ENCODE assay signal across 18 cellular contexts in the genomic region with DNA sequence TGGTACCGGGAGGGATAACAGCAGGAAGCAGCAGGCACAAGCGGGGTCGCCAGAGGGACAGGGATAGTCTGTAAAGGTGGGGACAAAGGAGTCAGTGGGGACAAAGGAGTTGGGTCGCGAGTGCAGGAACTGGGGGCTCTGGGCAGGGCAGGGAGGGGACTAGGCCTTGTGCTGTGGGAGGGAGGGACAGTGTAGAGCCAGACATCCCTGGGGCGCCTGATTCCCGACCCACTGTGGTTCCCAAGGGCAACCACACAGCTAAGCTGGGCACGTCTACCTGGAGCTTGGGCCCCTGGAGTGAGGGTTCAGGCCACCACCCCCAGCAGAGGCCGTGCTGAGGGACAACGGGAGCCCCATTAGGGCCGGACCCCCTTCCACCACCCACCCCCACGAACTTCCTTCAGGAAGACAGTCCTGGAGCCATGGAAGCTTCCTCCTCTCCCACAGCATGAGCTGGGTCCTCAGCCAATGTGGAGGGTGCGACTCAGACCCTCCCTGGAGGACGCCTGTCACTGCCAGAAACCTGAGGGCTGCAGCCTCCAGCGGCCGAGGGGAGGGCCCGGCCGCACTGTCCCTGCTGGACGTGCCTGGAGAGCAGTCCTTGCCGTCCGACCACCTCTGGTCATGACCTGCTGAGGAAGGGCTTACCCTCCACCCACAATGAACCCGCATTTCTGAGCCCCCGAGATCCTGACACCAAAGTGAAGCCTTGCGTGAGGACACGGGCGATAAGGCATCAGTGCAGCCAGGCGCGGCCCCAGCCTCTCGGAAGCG.
DNase-seq lines count a peak whose midpoint lies in the region; ATAC-seq and TF ChIP-seq lines count a peak whose summit lies in the region.
"Had no signal": no experiment of that assay in that cellular context is flagged by ENCODE, and none has a peak within 500 bp of the region (broad histone marks: within the 10 kb centered on the region; RNA-seq: fewer than 3 reads in every experiment).

No MANE protein-coding gene starts in this region.

- no peaks in the 10 kb centered on the region for H3K4me1 ChIP-seq in H9 (ENCODE audit: insufficient read depth, low read length)
- no peaks in the 10 kb centered on the region for H3K4me1 ChIP-seq in mesendoderm (ENCODE audit: control insufficient read depth, low read depth, low read length)
- H3K4me1 ChIP-seq in spleen, result no peaks in the 10 kb centered on the region
- H3K4me1 ChIP-seq: SJSA1 had no signal

- TF ChIP-seq CTCF in H9 (conservative IDR thresholded peaks at IDR 0.05), result no peak
- no peak for TF ChIP-seq CTCF in coronary artery (IDR thresholded peaks at IDR 0.05)
- no peak for TF ChIP-seq CTCF in spleen (IDR thresholded peaks at IDR 0.05 in 8 of 11, conservative IDR thresholded peaks at IDR 0.05 in 3 of 11)

- H2BK12ac ChIP-seq in H9 (ENCODE audit: insufficient read length, low read depth, low read length), result no peak overlapping the region

- H3K56ac ChIP-seq in H9 (ENCODE audit: insufficient read length, low read depth, low read length) (no peak overlapping the region), mesendoderm (ENCODE audit: low read length) (no peak overlapping the region)

- WGBS in H9 (ENCODE audit: extremely low coverage, insufficient read length, low lambda C conversion rate), result no CpG with 5 or more reads among the region's 30 CpGs
- WGBS in mesendoderm (ENCODE audit: extremely low coverage, insufficient coverage, low lambda C conversion rate), result no CpG with 5 or more reads among the region's 30 CpGs
- WGBS in spleen, 5 donors, result 80 to 86% (median 82%) methylated on average over 25 to 30 of the region's 30 CpGs

- H3K27me3 ChIP-seq in H9 (ENCODE audit: insufficient read depth, low read length) (no peaks in the 10 kb centered on the region), mesendoderm (ENCODE audit: insufficient read depth, low read length, poor library complexity) (no peaks in the 10 kb centered on the region), spleen (replicated peaks in 1 of 7) (peaks cover 0 to 42% (median 0%) of the 10 kb centered on the region in 7 donors)

- no peak overlapping the region for H3K27ac ChIP-seq in H9 (ENCODE audit: insufficient read length, low read depth, low read length)
- no peak overlapping the region for H3K27ac ChIP-seq in coronary artery
- H3K27ac ChIP-seq in mesendoderm (ENCODE audit: low read depth, low read length), result no peak overlapping the region
- H3K27ac ChIP-seq in spleen, result no peak overlapping the region
- H3K27ac ChIP-seq: KMS-11, RWPE1, SJSA1 had no signal

- H3K18ac ChIP-seq in H9 (ENCODE audit: insufficient read length, low read depth, low read length) (no peak overlapping the region), mesendoderm (ENCODE audit: low read length) (no peak overlapping the region)

- ATAC-seq in HG02759 (IDR thresholded peaks at IDR 0.05; ENCODE audit: unreplicated experiment), result no peak
- ATAC-seq: HCT116, PC-3 had no signal

- no peaks in the 10 kb centered on the region for H4K20me1 ChIP-seq in H9 (ENCODE audit: control insufficient read depth, insufficient read depth, insufficient read length)

- no peak overlapping the region for H2AFZ ChIP-seq in H9 (ENCODE audit: low read length)

- no peak overlapping the region for H4K8ac ChIP-seq in H9 (replicated peaks; ENCODE audit: insufficient read length, low read depth, low read length)
- H4K8ac ChIP-seq in mesendoderm (ENCODE audit: low read depth, low read length), result no peak overlapping the region

- no peak overlapping the region for H2BK120ac ChIP-seq in H9 (ENCODE audit: low read depth, low read length, poor library complexity, severe bottlenecking)
- no peak overlapping the region for H2BK120ac ChIP-seq in mesendoderm (ENCODE audit: low read depth, low read length)

- H3T11ph ChIP-seq in H9 (ENCODE audit: low read length), result no peak overlapping the region

- peaks cover 20% of the 10 kb centered on the region for H3K27me3 Mint-ChIP-seq in H9 (ENCODE audit: low read depth)

- no peak overlapping the region for H3K23ac ChIP-seq in H9 (ENCODE audit: insufficient read length, low read depth, low read length)
- peak overlapping the region; percentile 66 for H3K23ac ChIP-seq in mesendoderm (ENCODE audit: low read length)

- no peak overlapping the region for H2BK15ac ChIP-seq in H9 (ENCODE audit: low read depth, low read length)
- H2BK15ac ChIP-seq in mesendoderm (replicated peaks; ENCODE audit: low read depth), result no peak overlapping the region

- H2BK20ac ChIP-seq in H9 (ENCODE audit: low read depth, low read length, poor library complexity, severe bottlenecking), result no peak overlapping the region

- TF ChIP-seq POLR2A in spleen (IDR thresholded peaks at IDR 0.05), result no peak

- H3K4ac ChIP-seq in H9 (ENCODE audit: low read depth, low read length) (no peak overlapping the region), mesendoderm (ENCODE audit: low read depth, low read length) (no peak overlapping the region)

- H3K4me2 ChIP-seq in H9 (ENCODE audit: insufficient read depth, insufficient read length, low read length) (no peak overlapping the region), mesendoderm (ENCODE audit: low read length) (no peak overlapping the region)
- H3K4me2 ChIP-seq: KMS-11 had no signal

- H3K27ac Mint-ChIP-seq in H9, result no peak overlapping the region; a peak in 2 of 7 replicates
- H3K27ac Mint-ChIP-seq: CD4-positive, alpha-beta T cell had no signal

- no peaks in the 10 kb centered on the region for H3K4me1 Mint-ChIP-seq in H9

- no peaks in the 10 kb centered on the region; a peak in 1 of 5 replicates for H3K9me3 Mint-ChIP-seq in H9
- H3K9me3 Mint-ChIP-seq: CD4-positive, alpha-beta T cell had no signal

- H3K4me3 Mint-ChIP-seq in H9, result no peak overlapping the region
- H3K4me3 Mint-ChIP-seq: CD4-positive, alpha-beta T cell had no signal

- H2AK5ac ChIP-seq in H9 (ENCODE audit: insufficient read length, low read length) (no peak overlapping the region), mesendoderm (ENCODE audit: low read length) (no peak overlapping the region)

- H3K79me2 ChIP-seq in H9 (ENCODE audit: insufficient read depth, low read length) (no peaks in the 10 kb centered on the region), mesendoderm (ENCODE audit: control insufficient read depth, insufficient read depth, low read length) (no peaks in the 10 kb centered on the region)

- H3K9ac ChIP-seq in H9 (ENCODE audit: extremely low read depth, insufficient read length, low read length), result no peak overlapping the region
- H3K9ac ChIP-seq in mesendoderm (ENCODE audit: low read length), result no peak overlapping the region
- H3K9ac ChIP-seq: KMS-11 had no signal

- H3K14ac ChIP-seq in H9 (ENCODE audit: insufficient read depth, low read length), result no peak overlapping the region

- H3K36me3 ChIP-seq in mesendoderm (ENCODE audit: control insufficient read depth, insufficient read depth, low read length), result no peaks in the 10 kb centered on the region
- no peaks in the 10 kb centered on the region for H3K36me3 ChIP-seq in spleen
- H3K36me3 ChIP-seq: SJSA1 had no signal

- H3K4me3 ChIP-seq in coronary artery (no peak overlapping the region), mesendoderm (ENCODE audit: low read length) (no peak overlapping the region), spleen (no peak overlapping the region)
- H3K4me3 ChIP-seq: SJSA1 had no signal

- no peak overlapping the region for H4K5ac ChIP-seq in H9 (ENCODE audit: insufficient read length, low read depth, low read length)
- no peak overlapping the region for H4K5ac ChIP-seq in mesendoderm (ENCODE audit: low read length)

- intact Hi-C loops in spleen (cut with DNase I; ENCODE audit: low total_unique reads), result no loop called here

- DNase-seq in H9, result peak; percentile 25
- DNase-seq in coronary artery (ENCODE audit: low spot score), result peak; percentile 61
- no peak for DNase-seq in mesendoderm
- peak; percentile 49 for DNase-seq in spleen
- DNase-seq in HPDE6-E6E7 (ENCODE audit: extremely low spot score), result no peak
- no peak for DNase-seq in OCI-M2 (lab: John Stamatoyannopoulos, UW; ENCODE audit: unreplicated experiment)
- DNase-seq: CD4-positive, alpha-beta T cell; DMS53; NCI-H1436; NCI-H2029; NCI-H2171; NCI-H748 treated with DMSO at 0.1 percent for 48 hours; PC-3 had no signal

- no peak overlapping the region for H4K91ac ChIP-seq in H9 (ENCODE audit: insufficient read length, low read depth, low read length)

- no peaks in the 10 kb centered on the region for H3K9me3 ChIP-seq in H9 (ENCODE audit: control insufficient read depth, low read depth, low read length)
- H3K9me3 ChIP-seq in spleen, result peaks cover 0 to 11% (median 6%) of the 10 kb centered on the region in 8 donors
- H3K9me3 ChIP-seq: SJSA1 had no signal

- no peaks in the 10 kb centered on the region; a peak in 2 of 7 replicates for H3K36me3 Mint-ChIP-seq in H9 (ENCODE audit: insufficient read depth in 1 of 3, low read depth in 3 of 3)

- H3K23me2 ChIP-seq in H9 (ENCODE audit: insufficient read length, low read depth, low read length, poor library complexity, severe bottlenecking), result no peaks in the 10 kb centered on the region

- H2BK5ac ChIP-seq in H9 (ENCODE audit: insufficient read length, low read length), result no peak overlapping the region
- H2BK5ac ChIP-seq in mesendoderm (ENCODE audit: low read length), result no peak overlapping the region

- H3K79me1 ChIP-seq in H9 (ENCODE audit: insufficient read depth, low read depth, low read length, poor library complexity, severe bottlenecking) (no peaks in the 10 kb centered on the region), mesendoderm (ENCODE audit: low read length) (no peaks in the 10 kb centered on the region)

Comparison
In these comparisons a context has a peak if more than half of its experiments do, and no peak if none do; other contexts are left out.
1. DNase-seq: peak in H9 (single experiment), coronary artery (single experiment) and spleen (single experiment); none in mesendoderm (single experiment), HPDE6-E6E7 (single experiment) and OCI-M2 (single experiment).